Comparison of ENCODE assay signal across 34 cellular contexts in the genomic region with DNA sequence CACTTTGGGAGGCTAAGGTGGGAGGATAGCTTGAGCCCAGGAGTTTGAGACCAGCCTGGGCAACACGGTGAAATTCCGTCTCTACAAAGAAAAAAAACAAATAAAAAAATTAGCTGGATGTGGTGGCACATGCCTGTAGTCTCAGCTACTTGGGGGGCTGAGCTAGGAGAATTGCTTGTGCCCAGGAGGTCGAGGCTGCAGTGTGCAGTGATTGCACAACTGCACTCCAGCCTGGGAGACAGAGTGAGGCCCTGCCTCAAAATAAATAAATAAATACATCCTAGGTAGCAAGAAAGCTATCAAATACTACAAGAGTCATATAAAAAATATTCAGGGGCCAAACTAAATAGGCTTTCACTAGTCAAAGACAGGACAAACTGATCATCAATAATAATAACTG.
"Had no signal": no experiment of that assay in that cellular context is flagged by ENCODE, and none has a peak within 500 bp of the region (broad histone marks: within the 10 kb centered on the region; RNA-seq: fewer than 3 reads in every experiment).

No MANE protein-coding gene starts in this region.

- H3K27ac ChIP-seq: adrenal gland, body of pancreas, brain microvascular endothelial cell, breast epithelium, VCaP had no signal

- H3K4me3 Mint-ChIP-seq: activated B cell treated with CpG ODN at 0.5 μM for 24 hours; activated CD4-positive, alpha-beta memory T cell treated with anti-CD3 and anti-CD28 coated beads for 36 hours; activated CD4-positive, alpha-beta T cell treated with anti-CD3 and anti-CD28 coated beads, Interleukin-2, amount 10 ng/mL, durations not matched to agents 24 days and 14 days; activated CD8-positive, alpha-beta T cell treated with anti-CD3 and anti-CD28 coated beads for 36 hours; activated naive CD4-positive, alpha-beta T cell treated with anti-CD3 and anti-CD28 coated beads for 36 hours; activated naive CD8-positive, alpha-beta T cell treated with anti-CD3 and anti-CD28 coated beads for 36 hours; activated T-cell treated with anti-CD3 and anti-CD28 coated beads, Interleukin-2, amount 50 U/mL, for 4 hours; activated T-cell treated with anti-CD3 and anti-CD28 coated beads, Interleukin-2, amount 50 U/mL, for 72 hours; activated T-helper 1 cell treated with anti-CD3 and anti-CD28 coated beads, Interleukin-12 subunit alpha, Interleukin-12 subunit beta, Interleukin-2, Interleukin-4 antibody, amounts not matched to agents 30 ng/mL and 10 ng/mL and 1 ng/mL, durations not matched to agents 14 hours and 24 hours and 36 hours; activated T-helper 17 cell treated with anti-CD3 and anti-CD28 coated beads, Interleukin-2, amount 50 U/mL, for 72 hours; T-helper 2 cell treated with Interferon-gamma antibody and Interleukin-4, amounts not matched to agents 5 μg/mL and 100 μg/mL, for 36 hours had no signal

- H3K27ac Mint-ChIP-seq: activated B cell treated with CpG ODN at 0.5 μM for 24 hours; activated CD4-positive, alpha-beta memory T cell treated with anti-CD3 and anti-CD28 coated beads for 36 hours; activated CD4-positive, alpha-beta T cell treated with anti-CD3 and anti-CD28 coated beads, Interleukin-2, amount 10 ng/mL, durations not matched to agents 24 days and 14 days; activated CD8-positive, alpha-beta T cell treated with anti-CD3 and anti-CD28 coated beads for 36 hours; activated naive CD4-positive, alpha-beta T cell treated with anti-CD3 and anti-CD28 coated beads for 36 hours; activated naive CD4-positive, alpha-beta T cell treated with anti-CD3 and anti-CD28 coated beads, Interleukin-2, amount 50 U/mL, for 72 hours; activated naive CD8-positive, alpha-beta T cell treated with anti-CD3 and anti-CD28 coated beads for 36 hours; activated T-cell treated with anti-CD3 and anti-CD28 coated beads, Interleukin-2, amount 50 U/mL, for 72 hours; activated T-helper 1 cell treated with anti-CD3 and anti-CD28 coated beads, Interleukin-12 subunit alpha, Interleukin-12 subunit beta, Interleukin-2, Interleukin-4 antibody, amounts not matched to agents 30 ng/mL and 10 ng/mL and 1 ng/mL, durations not matched to agents 14 hours and 24 hours and 36 hours; activated T-helper 17 cell treated with anti-CD3 and anti-CD28 coated beads, Interleukin-2, amount 50 U/mL, for 72 hours; T-helper 2 cell treated with Interferon-gamma antibody and Interleukin-4, amounts not matched to agents 5 μg/mL and 100 μg/mL, for 36 hours had no signal

- FAIRE-seq: astrocyte had no signal

- ATAC-seq: activated CD8-positive, alpha-beta T cell treated with anti-CD3 and anti-CD28 coated beads for 36 hours; activated naive CD4-positive, alpha-beta T cell treated with anti-CD3 and anti-CD28 coated beads, Interleukin-2, amount 50 U/mL, for 72 hours; activated T-cell treated with anti-CD3 and anti-CD28 coated beads, Interleukin-2, amount 50 U/mL, for 4 hours; activated T-cell treated with anti-CD3 and anti-CD28 coated beads, Interleukin-2, amount 50 U/mL, for 72 hours; activated T-helper 17 cell treated with anti-CD3 and anti-CD28 coated beads, Interleukin-2, amount 50 U/mL, for 72 hours; body of pancreas had no signal

- H3K27me3 Mint-ChIP-seq: activated B cell treated with CpG ODN at 0.5 μM for 24 hours; activated CD4-positive, alpha-beta memory T cell treated with anti-CD3 and anti-CD28 coated beads for 36 hours; activated CD4-positive, alpha-beta T cell treated with anti-CD3 and anti-CD28 coated beads, Interleukin-2, amount 10 ng/mL, durations not matched to agents 24 days and 14 days; activated CD8-positive, alpha-beta T cell treated with anti-CD3 and anti-CD28 coated beads for 36 hours; activated naive CD8-positive, alpha-beta T cell treated with anti-CD3 and anti-CD28 coated beads for 36 hours; activated T-helper 17 cell treated with anti-CD3 and anti-CD28 coated beads, Interleukin-2, amount 50 U/mL, for 72 hours had no signal

- H3K9me3 ChIP-seq: adrenal gland, body of pancreas, breast epithelium had no signal

- H3K36me3 ChIP-seq: adrenal gland, brain microvascular endothelial cell, breast epithelium had no signal

- DNase-seq: activated B cell treated with CpG ODN at 0.5 μM for 24 hours; activated CD4-positive, alpha-beta memory T cell treated with anti-CD3 and anti-CD28 coated beads for 36 hours; activated CD4-positive, alpha-beta T cell treated with anti-CD3 and anti-CD28 coated beads for 4 hours; activated CD4-positive, alpha-beta T cell treated with anti-CD3 and anti-CD28 coated beads, Interleukin-2, amount 10 ng/mL, durations not matched to agents 24 days and 14 days; activated CD4-positive, alpha-beta T cell treated with anti-CD3 and anti-CD28 coated beads, Interleukin-2, amount 50 U/mL, for 1 hour; activated CD4-positive, alpha-beta T cell treated with anti-CD3 and anti-CD28 coated beads, Interleukin-2, amount 50 U/mL, for 4 hours; activated CD4-positive, CD25-positive, alpha-beta regulatory T cell treated with anti-CD3 and anti-CD28 coated beads, Interleukin-2, amount 50 U/mL, for 72 hours; activated CD8-positive, alpha-beta memory T cell treated with anti-CD3 and anti-CD28 coated beads, Interleukin-2, amount 50 U/mL, for 4 hours; activated CD8-positive, alpha-beta T cell treated with anti-CD3 and anti-CD28 coated beads for 36 hours; activated effector memory CD4-positive, alpha-beta T cell treated with anti-CD3 and anti-CD28 coated beads, Interleukin-2, amount 50 U/mL, for 16 hours; activated gamma-delta T cell treated with Interleukin-2 at 50 U/mL for 16 hours; activated naive CD4-positive, alpha-beta T cell; activated naive CD4-positive, alpha-beta T cell treated with anti-CD3 and anti-CD28 coated beads for 36 hours; activated naive CD4-positive, alpha-beta T cell treated with anti-CD3 and anti-CD28 coated beads, Interleukin-2, amount 50 U/mL, for 16 hours; activated naive CD8-positive, alpha-beta T cell treated with anti-CD3 and anti-CD28 coated beads for 36 hours; activated T-cell treated with anti-CD3 and anti-CD28 coated beads for 4 hours; activated T-cell treated with anti-CD3 and anti-CD28 coated beads, Interleukin-2, amount 50 U/mL, for 1 hour; activated T-cell treated with anti-CD3 and anti-CD28 coated beads, Interleukin-2, amount 50 U/mL, for 4 hours; activated T-cell treated with anti-CD3 and anti-CD28 coated beads, Interleukin-2, amount 50 U/mL, for 72 hours; adrenal gland; amniotic stem cell; aorta; body of pancreas; brain microvascular endothelial cell; central memory CD4-positive, alpha-beta T cell; T-helper 2 cell; T-helper 9 cell had no signal

- H3K4me3 ChIP-seq: adrenal gland, body of pancreas, breast epithelium had no signal

- H3K27me3 ChIP-seq: adrenal gland, body of pancreas, brain microvascular endothelial cell, breast epithelium had no signal
